Comparison of ENCODE assay signal across 26 cellular contexts in the genomic region with DNA sequence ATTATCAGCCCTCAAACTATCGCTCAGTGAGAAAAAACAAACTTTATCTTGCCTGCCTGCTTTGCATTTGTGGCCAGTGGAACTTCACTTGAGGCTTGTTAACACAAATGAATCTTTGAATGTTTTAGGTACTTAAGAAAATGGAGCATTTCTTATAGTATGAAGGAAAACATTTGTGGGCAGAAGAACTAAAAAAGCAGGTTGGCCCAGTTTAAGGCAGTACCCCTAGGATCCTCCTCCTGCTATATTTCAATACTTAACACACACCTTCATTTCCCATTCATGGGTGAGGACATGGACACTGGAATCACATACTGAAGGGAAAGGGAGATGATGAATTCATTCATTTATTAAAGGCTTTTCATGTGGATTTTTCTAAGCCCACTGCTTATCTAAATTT.
"Had no signal": no experiment of that assay in that cellular context is flagged by ENCODE, and none has a peak within 500 bp of the region (broad histone marks: within the 10 kb centered on the region; RNA-seq: fewer than 3 reads in every experiment).

No MANE protein-coding gene starts in this region.

- H3K4me3 Mint-ChIP-seq: activated B cell treated with CpG ODN at 0.5 μM for 24 hours; activated CD4-positive, alpha-beta T cell treated with anti-CD3 and anti-CD28 coated beads for 36 hours; activated naive CD8-positive, alpha-beta T cell; activated T-cell treated with anti-CD3 and anti-CD28 coated beads, Interleukin-2, amount 50 U/mL, for 24 hours; natural killer cell treated with Interleukin-12 subunit alpha and Interleukin-12 subunit beta and Interleukin-15 and Interleukin-18, amount 100 ng/mL, for 72 hours had no signal

- FAIRE-seq: astrocyte, bronchial epithelial cell had no signal

- H3K9me3 ChIP-seq: adrenal gland, esophagus squamous epithelium, gastroesophageal sphincter, thoracic aorta, upper lobe of right lung had no signal

- H3K9me3 Mint-ChIP-seq: activated B cell treated with CpG ODN at 0.5 μM for 24 hours; activated T-cell treated with anti-CD3 and anti-CD28 coated beads, Interleukin-2, amount 50 U/mL, for 24 hours; activated T-helper 2 cell treated with anti-CD3 and anti-CD28 coated beads, Interferon-gamma antibody, Interleukin-2, Interleukin-4, amounts not matched to agents 10 μg/mL and 5 μg/mL and 100 μg/mL, durations not matched to agents 14 hours and 24 hours and 36 hours had no signal

- H3K4me1 ChIP-seq: adrenal gland, esophagus squamous epithelium, gastroesophageal sphincter, upper lobe of right lung had no signal

- H3K36me3 ChIP-seq: adrenal gland, esophagus squamous epithelium, gastroesophageal sphincter, thoracic aorta, upper lobe of right lung had no signal

- H3K27me3 Mint-ChIP-seq: activated B cell treated with CpG ODN at 0.5 μM for 24 hours, progenitor cell of endocrine pancreas had no signal

- H3K36me3 Mint-ChIP-seq: activated naive CD8-positive, alpha-beta T cell had no signal

- H3K4me3 ChIP-seq: adrenal gland, coronary artery, esophagus squamous epithelium, gastroesophageal sphincter, thoracic aorta, upper lobe of right lung had no signal

- H3K27me3 ChIP-seq: adrenal gland, esophagus squamous epithelium, gastroesophageal sphincter, upper lobe of right lung had no signal

- H3K27ac ChIP-seq: adrenal gland, coronary artery, esophagus squamous epithelium, gastroesophageal sphincter, thoracic aorta, upper lobe of right lung had no signal

- H3K27ac Mint-ChIP-seq: activated B cell treated with CpG ODN at 0.5 μM for 24 hours; activated CD4-positive, alpha-beta T cell treated with anti-CD3 and anti-CD28 coated beads for 36 hours; activated naive CD8-positive, alpha-beta T cell; activated T-cell treated with anti-CD3 and anti-CD28 coated beads, Interleukin-2, amount 50 U/mL, for 24 hours; activated T-helper 2 cell treated with anti-CD3 and anti-CD28 coated beads, Interferon-gamma antibody, Interleukin-2, Interleukin-4, amounts not matched to agents 10 μg/mL and 5 μg/mL and 100 μg/mL, durations not matched to agents 14 hours and 24 hours and 36 hours; natural killer cell treated with Interleukin-12 subunit alpha and Interleukin-12 subunit beta and Interleukin-15 and Interleukin-18, amount 100 ng/mL, for 72 hours had no signal

- ATAC-seq: activated CD4-positive, alpha-beta T cell treated with anti-CD3 and anti-CD28 coated beads for 36 hours; gastroesophageal sphincter; left ventricle myocardium superior; natural killer cell treated with Interleukin-12 subunit alpha and Interleukin-12 subunit beta and Interleukin-15 and Interleukin-18, amount 100 ng/mL, for 72 hours had no signal

- H3K4me1 Mint-ChIP-seq: activated B cell treated with CpG ODN at 0.5 μM for 24 hours; activated CD4-positive, alpha-beta T cell treated with anti-CD3 and anti-CD28 coated beads for 36 hours had no signal

- DNase-seq: activated B cell treated with CpG ODN at 0.5 μM for 24 hours; activated CD4-positive, alpha-beta T cell treated with anti-CD3 and anti-CD28 coated beads for 36 hours; activated CD4-positive, alpha-beta T cell treated with anti-CD3 and anti-CD28 coated beads, Interleukin-2, amount 50 U/mL, for 4 hours; activated CD8-positive, alpha-beta memory T cell treated with anti-CD3 and anti-CD28 coated beads for 24 hours; activated CD8-positive, alpha-beta memory T cell treated with anti-CD3 and anti-CD28 coated beads, Interleukin-2, amount 50 U/mL, for 4 hours; activated naive CD4-positive, alpha-beta T cell; activated T-cell treated with anti-CD3 and anti-CD28 coated beads, Interleukin-2, amount 50 U/mL, for 24 hours; adrenal gland; cerebellar nuclear complex; esophagus squamous epithelium; head of caudate nucleus; hypothalamus; left ventricle myocardium superior; retina; stimulated activated CD4-positive, alpha-beta T cell treated with anti-CD3 and anti-CD28 coated beads, Interleukin-4, amount 100 ng/mL, for 1 hour; stimulated activated naive CD4-positive, alpha-beta T cell treated with Interleukin-2 at 50 U/mL for 16 hours; upper lobe of right lung had no signal
